Comparison of ENCODE assay signal across 10 cellular contexts in the genomic region with DNA sequence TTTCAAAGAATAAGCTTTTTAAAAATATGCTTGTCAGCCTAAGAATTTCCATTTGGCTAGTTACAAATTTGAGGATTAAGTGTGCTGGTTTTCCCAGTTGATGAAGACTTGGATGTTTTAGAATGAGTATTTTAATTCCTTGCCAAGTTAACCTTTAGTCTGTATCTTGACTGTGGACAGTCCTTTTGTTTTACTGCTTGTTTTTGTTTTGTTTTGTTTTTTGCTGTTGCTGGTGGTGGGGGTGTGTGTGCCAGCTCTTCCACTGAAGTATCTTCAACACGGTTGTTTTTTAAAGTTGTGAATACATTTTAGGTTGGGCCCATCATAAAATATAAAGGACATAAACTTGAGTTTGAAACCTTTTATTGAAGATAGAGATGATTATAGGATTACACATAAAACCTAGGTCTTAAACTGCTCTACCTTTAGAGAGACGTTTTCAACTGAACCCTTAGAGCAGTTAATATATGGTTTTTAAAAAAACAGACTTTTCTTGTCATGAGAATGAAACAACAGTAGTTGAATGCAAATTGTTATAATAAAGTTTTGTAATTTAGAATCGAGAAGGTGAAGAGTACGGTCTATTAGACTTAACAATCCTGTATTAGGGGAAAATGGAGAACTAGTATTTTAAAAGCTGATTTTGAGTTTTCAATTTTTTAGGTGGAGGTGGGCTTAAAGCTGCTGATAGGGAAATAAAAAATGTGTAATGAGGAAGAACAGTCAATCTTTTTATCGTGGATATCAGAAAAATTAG. TPM values are rescaled to one million over a fixed set of nuclear protein-coding genes. Genes with fewer than 3 reads are reported as not detected.
DNase-seq lines count a peak whose midpoint lies in the region; ATAC-seq, FAIRE-seq and TF ChIP-seq lines count a peak whose summit lies in the region.
"Had no signal": no experiment of that assay in that cellular context is flagged by ENCODE, and none has a peak within 500 bp of the region (broad histone marks: within the 10 kb centered on the region; RNA-seq: fewer than 3 reads in every experiment).

No MANE protein-coding gene starts in this region.

- H4K20me1 ChIP-seq in GM12878 (ENCODE audit: control insufficient read depth, insufficient read depth) (no peaks in the 10 kb centered on the region), HepG2 (ENCODE audit: insufficient read depth, low read length) (peaks cover 51% of the 10 kb centered on the region)

- ATAC-seq in GM12878 (no peak), HepG2 (no peak), GM21528 (IDR thresholded peaks at IDR 0.05; ENCODE audit: low FRiP score, unreplicated experiment) (no peak), GM19395 (IDR thresholded peaks at IDR 0.05; ENCODE audit: unreplicated experiment) (no peak), GM21390 (IDR thresholded peaks at IDR 0.05; ENCODE audit: unreplicated experiment) (no peak)

- intact Hi-C loops in GM12878 (cut with micrococcal nuclease; ENCODE audit: unreplicated experiment) (loop anchor here (5.0 to 10.0 kb wide), 4 partner anchors 134 to 1509 kb away; no protein-coding TSS in a partner anchor), HepG2 (cut with micrococcal nuclease; ENCODE audit: unreplicated experiment) (loop anchor here (1.0 to 10.0 kb wide), 3 partner anchors 237 to 694 kb away; a partner anchor contains a TSS), stomach (cut with DNase I; ENCODE audit: low total_unique reads) (no loop called here)

- FAIRE-seq in GM12878 (lab: Jason Lieb, UNC) (no peak), HepG2 (lab: Jason Lieb, UNC) (no peak)

- H3K9me3 ChIP-seq in GM12878 (replicated peaks; ENCODE audit: control insufficient read depth, insufficient read depth, low read length) (no peaks in the 10 kb centered on the region), HepG2 (ENCODE audit: low read length) (no peaks in the 10 kb centered on the region), stomach (no peaks in the 10 kb centered on the region)

- H2AFZ ChIP-seq in GM12878 (ENCODE audit: control insufficient read depth, low read depth, low read length) (no peak overlapping the region), HepG2 (ENCODE audit: low read length) (no peak overlapping the region)

- H3K27ac ChIP-seq in GM12878 (ENCODE audit: control insufficient read depth, insufficient read depth) (peak overlapping the region; percentile 27), HepG2 (ENCODE audit: extremely low read length, insufficient read depth, low read length) (no peak overlapping the region), stomach (peak overlapping the region in 4 of 5 donors; percentile 96 to 100 (median 98))

- POLR2A ChIA-PET in GM12878 (lab: Charles Lee), result interaction anchor here (1.2 kb wide), 1 partner anchor 136 kb away, joined by 4 read pairs; no protein-coding TSS in a partner anchor
- POLR2A ChIA-PET in HepG2 (lab: Yijun Ruan, JAX), result no interaction called here

- H3K27me3 ChIP-seq in GM12878 (replicated peaks in 1 of 2; ENCODE audit: control insufficient read depth in 2 of 2, insufficient read depth in 2 of 2, low read length in 1 of 2), result no peaks in the 10 kb centered on the region
- H3K27me3 ChIP-seq in HepG2 (ENCODE audit: control insufficient read depth in 1 of 2, insufficient read depth in 2 of 2, low read length in 2 of 2), result no peaks in the 10 kb centered on the region; a peak in 1 of 5 replicates
- no peaks in the 10 kb centered on the region for H3K27me3 ChIP-seq in stomach

- 83% methylated on average over 5 of the region's 5 CpGs for WGBS in GM12878 (ENCODE audit: insufficient coverage, insufficient replicate concordance, low lambda C conversion rate, missing lambda C conversion rate)
- 46% methylated on average over 5 of the region's 5 CpGs for WGBS in HepG2 (ENCODE audit: low lambda C conversion rate)
- WGBS in stomach, 5 donors, result 28 to 45% (median 36%) methylated on average over 5 of the region's 5 CpGs

- H3K36me3 ChIP-seq in GM12878 (ENCODE audit: control insufficient read depth in 2 of 2, insufficient read depth in 2 of 2, low read length in 1 of 2), result no peaks in the 10 kb centered on the region
- H3K36me3 ChIP-seq in HepG2 (replicated peaks in 1 of 2; ENCODE audit: control insufficient read depth in 1 of 2, insufficient read depth in 2 of 2, low read length in 2 of 2), result 0 out of 5 replicates have a peak, but pooled peaks cover 0 to 3% of the 10 kb centered on the region in 2 experiments
- no peaks in the 10 kb centered on the region for H3K36me3 ChIP-seq in stomach

- TF ChIP-seq POLR2A in GM12878 (IDR thresholded peaks at IDR 0.05; ENCODE audit: low read depth, low read length), result no peak
- TF ChIP-seq POLR2A in HepG2 (IDR thresholded peaks at IDR 0.05; ENCODE audit: insufficient read depth in 1 of 2, low read depth in 2 of 2, low read length in 2 of 2), result no peak
- TF ChIP-seq POLR2A in stomach (IDR thresholded peaks at IDR 0.05), result no peak

- H3K4me3 ChIP-seq in HFF-Myc (replicated peaks; ENCODE audit: low read depth, low read length), result peak overlapping the region; percentile 65
- peak overlapping the region; percentile 61 for H3K4me3 ChIP-seq in GM12878
- peak overlapping the region; percentile 26 to 96 (median 95); a peak in 5 of 6 replicates for H3K4me3 ChIP-seq in HepG2 (replicated peaks in 1 of 3; ENCODE audit: insufficient read depth in 1 of 3, low read depth in 2 of 3, low read length in 3 of 3)
- H3K4me3 ChIP-seq in stomach, result peak overlapping the region; percentile 2 to 97 (median 44)

- no peak for DNase-seq in HFF-Myc (ENCODE audit: extremely low read depth, low read depth)
- no peak for DNase-seq in GM12878 (ENCODE audit: low read depth, low spot score)
- DNase-seq in HepG2 (ENCODE audit: low spot score), result no peak
- no peak for DNase-seq in stomach
- no peak for DNase-seq in DMS153 treated with DMSO at 0.1 percent for 48 hours (lab: John Stamatoyannopoulos, UW; ENCODE audit: unreplicated experiment)
- DNase-seq: activated gamma-delta T cell treated with Interleukin-2 at 50 U/mL for 16 hours, SHP77 had no signal

- H3K79me2 ChIP-seq in GM12878 (ENCODE audit: control insufficient read depth, insufficient read depth, low read length) (peaks cover 83% of the 10 kb centered on the region), HepG2 (ENCODE audit: insufficient read depth, low read length) (peaks cover 83% of the 10 kb centered on the region)

- BruUV-seq in GM12878 (replicated peaks; lab: Mats Ljungman, UMichigan), result no TSS peak
- TSS peak; percentile 5 for BruUV-seq in HepG2 (replicated peaks; lab: Mats Ljungman, UMichigan)

- TF ChIP-seq CTCF in HFF-Myc (IDR thresholded peaks at IDR 0.05; ENCODE audit: low read depth, low read length, missing control alignments), result no peak
- TF ChIP-seq CTCF in GM12878 (IDR thresholded peaks at IDR 0.05 in 2 of 3, conservative IDR thresholded peaks at IDR 0.05 in 1 of 3; ENCODE audit: control insufficient read depth in 2 of 3, extremely low read depth in 1 of 3, insufficient read depth in 1 of 3, low read depth in 3 of 3, low read length in 3 of 3), result no peak
- TF ChIP-seq CTCF in HepG2 (CRISPR knock-in tag; IDR thresholded peaks at IDR 0.05), result no peak
- no peak for TF ChIP-seq CTCF in stomach (IDR thresholded peaks at IDR 0.05)

- CTCF ChIA-PET in GM12878 (lab: Yijun Ruan, JAX), result interaction anchor here (0.6 to 6.5 kb wide), 5 partner anchors 9 to 136 kb away, joined by 3 to 56 read pairs (median 19); no protein-coding TSS in a partner anchor
- CTCF ChIA-PET in HepG2 (lab: Yijun Ruan, JAX; ENCODE audit: low intra/inter-chr PET ratio, low total read pairs), result no interaction called here

- H3K4me1 ChIP-seq in GM12878 (ENCODE audit: control insufficient read depth, insufficient read depth, low read length), result peaks cover 3% of the 10 kb centered on the region; the same call in 1 of the 2 replicates
- peaks cover 63% of the 10 kb centered on the region for H3K4me1 ChIP-seq in HepG2 (ENCODE audit: insufficient read depth, low read length)
- H3K4me1 ChIP-seq in stomach, result peaks cover 14 to 65% (median 45%) of the 10 kb centered on the region in 4 donors

- RAD21 ChIA-PET in GM12878 (lab: Charles Lee; ENCODE audit: unreplicated experiment), result interaction anchor here (1.0 to 5.4 kb wide), 4 partner anchors 9 to 540 kb away, joined by 3 to 26 read pairs (median 8); no protein-coding TSS in a partner anchor

- SMC1A ChIA-PET in GM12878 (lab: Charles Lee; ENCODE audit: uncharacterized antibody, unreplicated experiment), result interaction anchor here (0.8 to 7.0 kb wide), 6 partner anchors 9 to 137 kb away, joined by 3 to 39 read pairs (median 15); no protein-coding TSS in a partner anchor

- in situ Hi-C loops in GM12878 (cut with MboI) (no loop called here), HepG2 (cut with HindIII; ENCODE audit: extremely low pct_ligation_motif_present, low pct_unique_long_range_greater_than_20kb) (loop anchor here (25.0 kb wide), 1 partner anchor 694 kb away; no protein-coding TSS in a partner anchor)

- H3K9ac ChIP-seq in GM12878 (ENCODE audit: control insufficient read depth, insufficient read depth, low read length) (peak overlapping the region; percentile 53), HepG2 (ENCODE audit: insufficient read depth, low read depth, low read length) (peak overlapping the region; percentile 46; the same call in 1 of the 2 replicates)

- TF ChIP-seq RAD21 in GM12878 (IDR thresholded peaks at IDR 0.05; ENCODE audit: insufficient read depth, low read depth, low read length), result no peak
- no peak for TF ChIP-seq RAD21 in HepG2 (CRISPR knock-in tag; IDR thresholded peaks at IDR 0.05)

- TF ChIP-seq EP300 in GM12878 (IDR thresholded peaks at IDR 0.05; ENCODE audit: borderline replicate concordance in 1 of 2, control insufficient read depth in 1 of 2, low read depth in 2 of 2, low read length in 2 of 2) (no peak), HepG2 (IDR thresholded peaks at IDR 0.05; ENCODE audit: low read depth in 2 of 2, low read length in 2 of 2) (no peak), HepG2 (CRISPR knock-in tag; IDR thresholded peaks at IDR 0.05; ENCODE audit: borderline replicate concordance) (no peak), stomach (IDR thresholded peaks at IDR 0.05) (no peak)

- H3K4me2 ChIP-seq in GM12878 (ENCODE audit: control insufficient read depth, insufficient read depth) (peak overlapping the region; percentile 81), HepG2 (ENCODE audit: low read depth, low read length) (peak overlapping the region; percentile 92)

RNA-seq across cellular contexts. Expression of a gene that starts 3.9 kb away (rescaled TPM):
- total RNA-seq in GM12878 (2013; cell fraction: nucleolus; rRNA removed), result 93.7 and 101 TPM in 2 replicates
- total RNA-seq in GM12878 (2014; rRNA removed) (43.7 and 46.4 TPM in 2 replicates), GM12878 (2014; rRNA removed; fragmentation: Illumina TruSeq; extraction: Trizol) (47.8 and 52.5 TPM in 2 replicates), GM12878 (2021) (50.7 and 54.5 TPM in 2 replicates), HepG2 (2016; rRNA removed; fragmentation: Illumina TruSeq; extraction: Trizol) (136 and 167 TPM in 2 replicates), stomach (100 to 1,000 TPM in 2 of 5 donors, 10 to 100 TPM in 3; 13.9 to 261 (median 76.7) TPM)
- polyA plus RNA-seq in GM12878 (2011; ENCODE audit: low read depth), result 28.6 TPM
- polyA plus RNA-seq in GM12878 (2011; rRNA removed) (62.3 and 68.4 TPM in 2 replicates), GM12878 (2014; fragmentation: Illumina TruSeq; extraction: Trizol) (54.6 and 72.5 TPM in 2 replicates), GM12878 (2014; fragmentation: Nextera tagmentation; extraction: Ambion mirVana) (10 to 100 TPM; 10.7 to 27.1 TPM), GM12878 (2014; rRNA removed) (31.4 and 35.0 TPM in 2 replicates), GM12878 (2016; fragmentation: Nextera tagmentation; extraction: Ambion mirVana) (1 to 10 TPM; 4.7 to 4.8 TPM), HepG2 (2011; rRNA removed) (117 and 137 TPM in 2 replicates), stomach (10 to 100 TPM in 2 of 3 donors, 1 to 10 TPM in 1; 8.0 to 25.5 (median 20.2) TPM)
- polyA plus RNA-seq in GM12878 (2011; cell fraction: cytosol; rRNA removed), result 73.9 and 89.7 TPM in 2 replicates
- polyA plus RNA-seq in GM12878 (2011; cell fraction: nucleus; rRNA removed), result 42.5 and 60.8 TPM in 2 replicates
- 15.4 and 24.9 TPM in 2 replicates for polyA plus RNA-seq in GM12878 (2012)
- 203 and 222 TPM in 2 replicates for polyA minus RNA-seq in GM12878 (2011; rRNA and poly(A)+ RNA removed)
- polyA minus RNA-seq in GM12878 (2011; cell fraction: cytosol; rRNA and poly(A)+ RNA removed), result 55.9 and 69.2 TPM in 2 replicates
- 55.2 and 80.6 TPM in 2 replicates for polyA minus RNA-seq in GM12878 (2011; cell fraction: nucleus; rRNA and poly(A)+ RNA removed)
- total RNA-seq in HepG2 (2016; cell fraction: cytosol; rRNA removed; fragmentation: Illumina TruSeq; extraction: Trizol; ENCODE audit: low read depth), result 33.5 and 40.4 TPM in 2 replicates
- total RNA-seq in HepG2 (2016; cell fraction: insoluble cytoplasmic fraction; rRNA removed; fragmentation: Illumina TruSeq; extraction: Trizol), result 141 and 159 TPM in 2 replicates
- 82.9 and 85.6 TPM in 2 replicates for total RNA-seq in HepG2 (2016; cell fraction: membrane; rRNA removed; fragmentation: Illumina TruSeq; extraction: Trizol)
- total RNA-seq in HepG2 (2016; cell fraction: nucleus; rRNA removed; fragmentation: Illumina TruSeq; extraction: Trizol), result 114 and 126 TPM in 2 replicates
- 108 and 115 TPM in 2 replicates for polyA plus RNA-seq in HepG2 (2011; cell fraction: cytosol; rRNA removed)
- 73.5 and 79.1 TPM in 2 replicates for polyA plus RNA-seq in HepG2 (2011; cell fraction: nucleus; rRNA removed)
- polyA plus RNA-seq in HepG2 (2012), result 77.5 and 90.6 TPM in 2 replicates
- 5.6 and 6.8 TPM in 2 replicates for polyA plus RNA-seq in HepG2 (2016; cell fraction: cytosol; fragmentation: Illumina TruSeq; extraction: Trizol; ENCODE audit: low read depth)
- polyA plus RNA-seq in HepG2 (2016; cell fraction: insoluble cytoplasmic fraction; fragmentation: Illumina TruSeq; extraction: Trizol; ENCODE audit: low read depth), result 101 and 120 TPM in 2 replicates
- 23.6 and 26.7 TPM in 2 replicates for polyA plus RNA-seq in HepG2 (2016; cell fraction: membrane; fragmentation: Illumina TruSeq; extraction: Trizol; ENCODE audit: low read depth)
- polyA plus RNA-seq in HepG2 (2016; cell fraction: nucleus; fragmentation: Illumina TruSeq; extraction: Trizol; ENCODE audit: insufficient read depth, low read depth), result 50.1 and 57.9 TPM in 2 replicates
- polyA minus RNA-seq in HepG2 (2011; rRNA and poly(A)+ RNA removed; ENCODE audit: low replicate concordance), result 195 and 554 TPM in 2 replicates
- 175 and 185 TPM in 2 replicates for polyA minus RNA-seq in HepG2 (2011; cell fraction: cytosol; rRNA and poly(A)+ RNA removed)
- 261 and 310 TPM in 2 replicates for polyA minus RNA-seq in HepG2 (2011; cell fraction: nucleus; rRNA and poly(A)+ RNA removed)

Comparison
In these comparisons a context has a peak if more than half of its experiments do, and no peak if none do; other contexts are left out.
1. H3K4me3 ChIP-seq: peak in every context shown above with its lines; median percentile 95 in HepG2; 65 in HFF-Myc; 61 in GM12878; 44 in stomach.